13 cellular contexts compared by ENCODE assay signal in genomic region chr10:35422236-35422635, GRCh38.
DNase-seq lines count a peak whose midpoint lies in the region; ATAC-seq, FAIRE-seq and TF ChIP-seq lines count a peak whose summit lies in the region.
"Had no signal": no experiment of that assay in that cellular context is flagged by ENCODE, and none has a peak within 500 bp of the region (broad histone marks: within the 10 kb centered on the region; RNA-seq: fewer than 3 reads in every experiment).

No MANE protein-coding gene starts in this region.

- TF ChIP-seq CTCF in adrenal gland (IDR thresholded peaks at IDR 0.05) (no peak), left ventricle myocardium inferior (IDR thresholded peaks at IDR 0.05; ENCODE audit: borderline replicate concordance) (no peak)

- no peak overlapping the region for H2AFZ ChIP-seq in GM23248

- H3K9me2 ChIP-seq in GM23248 (ENCODE audit: insufficient read depth): no peaks in the 10 kb centered on the region

- WGBS in GM23248 (ENCODE audit: low coverage in 1 of 2, low lambda C conversion rate in 2 of 2, missing lambda C conversion rate in 2 of 2), 2 experiments: 21 to 34% methylated on average over 5 of the region's 5 CpGs
- WGBS in adrenal gland, 4 donors: 37 to 41% (median 39%) methylated on average over 5 of the region's 5 CpGs

- peak overlapping the region; percentile 80 for H3K4me2 ChIP-seq in GM23248 (ENCODE audit: unreplicated experiment)

- H3K9me3 ChIP-seq in GM23248 (ENCODE audit: low read depth) (no peaks in the 10 kb centered on the region), adrenal gland (replicated peaks in 1 of 3) (no peaks in the 10 kb centered on the region), left ventricle myocardium inferior (replicated peaks) (no peaks in the 10 kb centered on the region)

- intact Hi-C loops in adrenal gland (cut with DNase I) (no loop called here), left ventricle myocardium inferior (cut with micrococcal nuclease) (no loop called here)

- in situ Hi-C loops in GM23248 (cut with MboI): no loop called here

- H4K20me1 ChIP-seq in GM23248 (ENCODE audit: insufficient read depth): peaks cover 4% of the 10 kb centered on the region; the same call in 1 of the 2 replicates

- DNase-seq in GM23248 (peak; percentile 37), adrenal gland (peak in 5 of 7 donors; percentile 54 to 72 (median 62)), left ventricle myocardium inferior (no peak), cerebellar cortex (ENCODE audit: low spot score) (no peak), GM19239 (ENCODE audit: insufficient read length, low spot score) (no peak), AG08396 (ENCODE audit: low spot score) (no peak)
- DNase-seq: activated CD4-positive, alpha-beta T cell treated with anti-CD3 and anti-CD28 coated beads for 4 hours; CD4-positive, CD25-positive, alpha-beta regulatory T cell; NCI-H1436 treated with DMSO at 0.1 percent for 48 hours; RPMI8226 had no signal

- H3F3A ChIP-seq in GM23248 (ENCODE audit: insufficient read depth): peaks cover 61% of the 10 kb centered on the region

- no peak for TF ChIP-seq POLR2A in adrenal gland (IDR thresholded peaks at IDR 0.05)

- FAIRE-seq in GM19239 (lab: Jason Lieb, UNC): no peak

- H3K27ac ChIP-seq in GM23248: peak overlapping the region; percentile 84
- peak overlapping the region in 3 of 5 donors; percentile 61 to 81 (median 64) for H3K27ac ChIP-seq in adrenal gland
- peak overlapping the region; percentile 73 for H3K27ac ChIP-seq in left ventricle myocardium inferior (replicated peaks)
- H3K27ac ChIP-seq in rectal smooth muscle tissue (ENCODE audit: low read depth, low read length): peak overlapping the region; percentile 90

- no peaks in the 10 kb centered on the region for H3K36me3 ChIP-seq in GM23248 (ENCODE audit: low read depth)
- H3K36me3 ChIP-seq in adrenal gland (replicated peaks in 1 of 2): no peaks in the 10 kb centered on the region
- H3K36me3 ChIP-seq in left ventricle myocardium inferior: no peaks in the 10 kb centered on the region
- no peaks in the 10 kb centered on the region for H3K36me3 ChIP-seq in rectal smooth muscle tissue (ENCODE audit: control insufficient read depth, insufficient read depth, low read length)

- peaks cover 62% of the 10 kb centered on the region for H3K4me1 ChIP-seq in GM23248 (ENCODE audit: insufficient read depth)
- peaks cover 21 to 58% of the 10 kb centered on the region in 2 donors for H3K4me1 ChIP-seq in adrenal gland (replicated peaks in 1 of 2)
- peaks cover 98% of the 10 kb centered on the region for H3K4me1 ChIP-seq in left ventricle myocardium inferior
- peaks cover 33% of the 10 kb centered on the region for H3K4me1 ChIP-seq in rectal smooth muscle tissue (ENCODE audit: control insufficient read depth, insufficient read depth, low read length)

- peak overlapping the region; percentile 57; the same call in 1 of the 2 replicates for H3K4me3 ChIP-seq in GM23248
- no peak overlapping the region for H3K4me3 ChIP-seq in adrenal gland
- H3K4me3 ChIP-seq in left ventricle myocardium inferior: peak overlapping the region; percentile 2
- H3K4me3 ChIP-seq in rectal smooth muscle tissue (ENCODE audit: low read length): no peak overlapping the region

- H3K27me3 ChIP-seq in GM23248 (replicated peaks; ENCODE audit: insufficient read depth): no peaks in the 10 kb centered on the region
- no peaks in the 10 kb centered on the region for H3K27me3 ChIP-seq in adrenal gland
- no peaks in the 10 kb centered on the region for H3K27me3 ChIP-seq in left ventricle myocardium inferior (ENCODE audit: low read depth)
- no peaks in the 10 kb centered on the region for H3K27me3 ChIP-seq in rectal smooth muscle tissue (ENCODE audit: control insufficient read depth, insufficient read depth, low read length)

- ATAC-seq in GM21528 (IDR thresholded peaks at IDR 0.05; ENCODE audit: low FRiP score, unreplicated experiment): no peak
- ATAC-seq: activated naive CD4-positive, alpha-beta T cell treated with anti-CD3 and anti-CD28 coated beads, Interleukin-2, amount 50 U/mL, for 72 hours had no signal

- H3K9ac ChIP-seq in GM23248 (peak overlapping the region; percentile 65), rectal smooth muscle tissue (ENCODE audit: low read length) (no peak overlapping the region)

- peaks cover 94% of the 10 kb centered on the region for H3K79me2 ChIP-seq in GM23248 (ENCODE audit: insufficient read depth)

Comparison
In these comparisons a context has a peak if more than half of its experiments do, and no peak if none do; other contexts are left out.
1. DNase-seq: peak in GM23248 (single experiment) and adrenal gland (5 of 7); none in left ventricle myocardium inferior (single experiment), cerebellar cortex (single experiment), GM19239 (single experiment) and AG08396 (single experiment).
2. H3K4me3 ChIP-seq: peak in GM23248 (single experiment) and left ventricle myocardium inferior (single experiment); none in adrenal gland (0 of 4) and rectal smooth muscle tissue (single experiment).
3. Peak in every context shown above with its lines, with median percentiles within 50 percentile points of each other: H3K27ac ChIP-seq.